ENCODE assay signal across 22 cellular contexts in the genomic region with DNA sequence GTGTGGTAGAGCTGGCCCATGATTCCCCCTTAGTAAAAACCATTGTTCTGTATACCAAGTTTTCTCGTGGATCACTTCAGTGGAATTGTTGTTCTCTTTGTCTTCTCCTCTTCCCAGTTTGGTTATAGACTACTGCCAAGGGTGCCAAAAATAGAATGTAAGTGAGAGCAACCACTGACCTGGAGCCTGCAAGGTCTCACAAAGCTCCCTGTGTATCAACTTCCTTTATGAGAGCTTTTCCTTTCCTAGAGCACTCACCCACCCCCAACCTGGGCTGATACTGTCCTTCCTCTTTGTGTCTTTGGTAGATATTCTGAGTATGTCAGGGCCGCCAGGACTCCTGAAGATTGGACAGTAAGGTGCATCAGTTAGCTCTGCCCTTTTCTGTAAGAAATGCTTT.
DNase-seq lines count a peak whose midpoint lies in the region; ATAC-seq and TF ChIP-seq lines count a peak whose summit lies in the region.
"Had no signal": no experiment of that assay in that cellular context is flagged by ENCODE, and none has a peak within 500 bp of the region (broad histone marks: within the 10 kb centered on the region; RNA-seq: fewer than 3 reads in every experiment).

No MANE protein-coding gene starts in this region.

- in situ Hi-C loops in brain microvascular endothelial cell (cut with HindIII; ENCODE audit: low pct_ligation_motif_present, low sequenced_read_pairs) = no loop called here

- no peaks in the 10 kb centered on the region for H3K9me3 ChIP-seq in right atrium auricular region
- H3K9me3 ChIP-seq: BE2C, Peyer's patch had no signal

- no peak overlapping the region for H3K4me3 ChIP-seq in right atrium auricular region
- H3K4me3 ChIP-seq in brain microvascular endothelial cell (ENCODE audit: low read depth, low read length) = no peak overlapping the region
- H3K4me3 ChIP-seq: Peyer's patch had no signal

- intact Hi-C loops in left ventricle myocardium superior (cut with micrococcal nuclease) = no loop called here

- H3K27me3 ChIP-seq in right atrium auricular region = no peaks in the 10 kb centered on the region
- H3K27me3 ChIP-seq in brain microvascular endothelial cell (replicated peaks) = peaks cover 1% of the 10 kb centered on the region
- H3K27me3 ChIP-seq: BE2C, Peyer's patch had no signal

- H3K4me1 ChIP-seq in right atrium auricular region = no peaks in the 10 kb centered on the region
- H3K4me1 ChIP-seq: BE2C, Peyer's patch had no signal

- H3K27ac ChIP-seq in right atrium auricular region = no peak overlapping the region
- no peak overlapping the region for H3K27ac ChIP-seq in brain microvascular endothelial cell
- H3K27ac ChIP-seq: Peyer's patch had no signal

- ATAC-seq in left ventricle myocardium superior (peak; percentile 78), HG02759 (IDR thresholded peaks at IDR 0.05; ENCODE audit: unreplicated experiment) (no peak), GM18858 (IDR thresholded peaks at IDR 0.05; ENCODE audit: unreplicated experiment) (no peak)

- H3K36me3 ChIP-seq in right atrium auricular region (no peaks in the 10 kb centered on the region), brain microvascular endothelial cell (replicated peaks) (no peaks in the 10 kb centered on the region)
- H3K36me3 ChIP-seq: BE2C, Peyer's patch had no signal

- no peak for DNase-seq in left ventricle myocardium superior
- no peak for DNase-seq in right atrium auricular region (ENCODE audit: low spot score)
- peak; percentile 53 for DNase-seq in NOMO-1 treated with DMSO at 0.1 percent for 48 hours (lab: John Stamatoyannopoulos, UW; ENCODE audit: unreplicated experiment)
- peak; percentile 26 for DNase-seq in myocyte (ENCODE audit: low read depth)
- DNase-seq in brain microvascular endothelial cell = no peak
- DNase-seq: ACHN; BE2C; CD4-positive, alpha-beta memory T cell; H9; IMR-90; Kasumi-1; MV-4-11; NCI-H1417 treated with DMSO at 0.1 percent for 48 hours; NCI-H1930; NCI-H446; NCI-H69; NK-92 treated with Interleukin-12 subunit alpha and Interleukin-12 subunit beta, amount 100 ng/mL, for 24 hours; Peyer's patch; SIG-M5; SW 1271 had no signal

- TF ChIP-seq CTCF in right atrium auricular region (IDR thresholded peaks at IDR 0.05) (no peak), brain microvascular endothelial cell (IDR thresholded peaks at IDR 0.05; ENCODE audit: low read depth, low read length, missing control alignments) (no peak)

Comparison
In these comparisons a context has a peak if more than half of its experiments do, and no peak if none do; other contexts are left out.
1. DNase-seq: peak in NOMO-1 treated with DMSO at 0.1 percent for 48 hours (single experiment) and myocyte (single experiment); none in left ventricle myocardium superior (single experiment), right atrium auricular region (single experiment) and brain microvascular endothelial cell (single experiment).